ENCODE assay signal across 1 cellular context in genomic region chr17:58617563-58617962, GRCh38.
TF ChIP-seq lines count a peak whose summit lies in the region.

No MANE protein-coding gene starts in this region.

TF ChIP-seq in K562, 482 proteins besides CTCF, POLR2A, EP300 and RAD21 (continued from another document):
- TF ChIP-seq, protein P1, sequence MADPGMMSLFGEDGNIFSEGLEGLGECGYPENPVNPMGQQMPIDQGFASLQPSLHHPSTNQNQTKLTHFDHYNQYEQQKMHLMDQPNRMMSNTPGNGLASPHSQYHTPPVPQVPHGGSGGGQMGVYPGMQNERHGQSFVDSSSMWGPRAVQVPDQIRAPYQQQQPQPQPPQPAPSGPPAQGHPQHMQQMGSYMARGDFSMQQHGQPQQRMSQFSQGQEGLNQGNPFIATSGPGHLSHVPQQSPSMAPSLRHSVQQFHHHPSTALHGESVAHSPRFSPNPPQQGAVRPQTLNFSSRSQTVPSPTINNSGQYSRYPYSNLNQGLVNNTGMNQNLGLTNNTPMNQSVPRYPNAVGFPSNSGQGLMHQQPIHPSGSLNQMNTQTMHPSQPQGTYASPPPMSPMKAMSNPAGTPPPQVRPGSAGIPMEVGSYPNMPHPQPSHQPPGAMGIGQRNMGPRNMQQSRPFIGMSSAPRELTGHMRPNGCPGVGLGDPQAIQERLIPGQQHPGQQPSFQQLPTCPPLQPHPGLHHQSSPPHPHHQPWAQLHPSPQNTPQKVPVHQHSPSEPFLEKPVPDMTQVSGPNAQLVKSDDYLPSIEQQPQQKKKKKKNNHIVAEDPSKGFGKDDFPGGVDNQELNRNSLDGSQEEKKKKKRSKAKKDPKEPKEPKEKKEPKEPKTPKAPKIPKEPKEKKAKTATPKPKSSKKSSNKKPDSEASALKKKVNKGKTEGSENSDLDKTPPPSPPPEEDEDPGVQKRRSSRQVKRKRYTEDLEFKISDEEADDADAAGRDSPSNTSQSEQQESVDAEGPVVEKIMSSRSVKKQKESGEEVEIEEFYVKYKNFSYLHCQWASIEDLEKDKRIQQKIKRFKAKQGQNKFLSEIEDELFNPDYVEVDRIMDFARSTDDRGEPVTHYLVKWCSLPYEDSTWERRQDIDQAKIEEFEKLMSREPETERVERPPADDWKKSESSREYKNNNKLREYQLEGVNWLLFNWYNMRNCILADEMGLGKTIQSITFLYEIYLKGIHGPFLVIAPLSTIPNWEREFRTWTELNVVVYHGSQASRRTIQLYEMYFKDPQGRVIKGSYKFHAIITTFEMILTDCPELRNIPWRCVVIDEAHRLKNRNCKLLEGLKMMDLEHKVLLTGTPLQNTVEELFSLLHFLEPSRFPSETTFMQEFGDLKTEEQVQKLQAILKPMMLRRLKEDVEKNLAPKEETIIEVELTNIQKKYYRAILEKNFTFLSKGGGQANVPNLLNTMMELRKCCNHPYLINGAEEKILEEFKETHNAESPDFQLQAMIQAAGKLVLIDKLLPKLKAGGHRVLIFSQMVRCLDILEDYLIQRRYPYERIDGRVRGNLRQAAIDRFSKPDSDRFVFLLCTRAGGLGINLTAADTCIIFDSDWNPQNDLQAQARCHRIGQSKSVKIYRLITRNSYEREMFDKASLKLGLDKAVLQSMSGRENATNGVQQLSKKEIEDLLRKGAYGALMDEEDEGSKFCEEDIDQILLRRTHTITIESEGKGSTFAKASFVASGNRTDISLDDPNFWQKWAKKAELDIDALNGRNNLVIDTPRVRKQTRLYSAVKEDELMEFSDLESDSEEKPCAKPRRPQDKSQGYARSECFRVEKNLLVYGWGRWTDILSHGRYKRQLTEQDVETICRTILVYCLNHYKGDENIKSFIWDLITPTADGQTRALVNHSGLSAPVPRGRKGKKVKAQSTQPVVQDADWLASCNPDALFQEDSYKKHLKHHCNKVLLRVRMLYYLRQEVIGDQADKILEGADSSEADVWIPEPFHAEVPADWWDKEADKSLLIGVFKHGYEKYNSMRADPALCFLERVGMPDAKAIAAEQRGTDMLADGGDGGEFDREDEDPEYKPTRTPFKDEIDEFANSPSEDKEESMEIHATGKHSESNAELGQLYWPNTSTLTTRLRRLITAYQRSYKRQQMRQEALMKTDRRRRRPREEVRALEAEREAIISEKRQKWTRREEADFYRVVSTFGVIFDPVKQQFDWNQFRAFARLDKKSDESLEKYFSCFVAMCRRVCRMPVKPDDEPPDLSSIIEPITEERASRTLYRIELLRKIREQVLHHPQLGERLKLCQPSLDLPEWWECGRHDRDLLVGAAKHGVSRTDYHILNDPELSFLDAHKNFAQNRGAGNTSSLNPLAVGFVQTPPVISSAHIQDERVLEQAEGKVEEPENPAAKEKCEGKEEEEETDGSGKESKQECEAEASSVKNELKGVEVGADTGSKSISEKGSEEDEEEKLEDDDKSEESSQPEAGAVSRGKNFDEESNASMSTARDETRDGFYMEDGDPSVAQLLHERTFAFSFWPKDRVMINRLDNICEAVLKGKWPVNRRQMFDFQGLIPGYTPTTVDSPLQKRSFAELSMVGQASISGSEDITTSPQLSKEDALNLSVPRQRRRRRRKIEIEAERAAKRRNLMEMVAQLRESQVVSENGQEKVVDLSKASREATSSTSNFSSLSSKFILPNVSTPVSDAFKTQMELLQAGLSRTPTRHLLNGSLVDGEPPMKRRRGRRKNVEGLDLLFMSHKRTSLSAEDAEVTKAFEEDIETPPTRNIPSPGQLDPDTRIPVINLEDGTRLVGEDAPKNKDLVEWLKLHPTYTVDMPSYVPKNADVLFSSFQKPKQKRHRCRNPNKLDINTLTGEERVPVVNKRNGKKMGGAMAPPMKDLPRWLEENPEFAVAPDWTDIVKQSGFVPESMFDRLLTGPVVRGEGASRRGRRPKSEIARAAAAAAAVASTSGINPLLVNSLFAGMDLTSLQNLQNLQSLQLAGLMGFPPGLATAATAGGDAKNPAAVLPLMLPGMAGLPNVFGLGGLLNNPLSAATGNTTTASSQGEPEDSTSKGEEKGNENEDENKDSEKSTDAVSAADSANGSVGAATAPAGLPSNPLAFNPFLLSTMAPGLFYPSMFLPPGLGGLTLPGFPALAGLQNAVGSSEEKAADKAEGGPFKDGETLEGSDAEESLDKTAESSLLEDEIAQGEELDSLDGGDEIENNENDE (IDR thresholded peaks at IDR 0.05; ENCODE audit: low read depth, low read length), result no peak
